Comparison of ENCODE assay signal across 5 cellular contexts in genomic region chr18:36762965-36763364, GRCh38.
DNase-seq lines count a peak whose midpoint lies in the region; ATAC-seq, FAIRE-seq and TF ChIP-seq lines count a peak whose summit lies in the region.
"Not testable (repeated sequence)": the region's sequence is repeated elsewhere in the genome, so short reads cannot be mapped to it uniquely, and the experiment has no call there.

No MANE protein-coding gene starts in this region.

- not testable (repeated sequence) for DNase-seq in pancreas

- H3K27ac ChIP-seq in pancreas = not testable (repeated sequence)

- peak; percentile 97 for FAIRE-seq in A204.1 (lab: Jason Lieb, UNC)
- FAIRE-seq in TTC549 (lab: Jason Lieb, UNC) = peak; percentile 92
- peak; percentile 98 for FAIRE-seq in colon (lab: Jason Lieb, UNC)
- FAIRE-seq in islet of Langerhans (lab: Jason Lieb, UNC) = peak; percentile 53
- peak; percentile 98 for FAIRE-seq in pancreas (lab: Jason Lieb, UNC)

- intact Hi-C loops in pancreas (cut with DNase I) = loop anchor here in 1 of 3 donors (10.0 kb wide), 1 partner anchor 78 kb away; no protein-coding TSS in a partner anchor

- H3K9me3 ChIP-seq in pancreas = not testable (repeated sequence)

- not testable (repeated sequence) for H3K27me3 ChIP-seq in pancreas

- not testable (repeated sequence) for H3K36me3 ChIP-seq in pancreas

- H3K4me1 ChIP-seq in pancreas = not testable (repeated sequence)

- not testable (repeated sequence) for H3K4me3 ChIP-seq in pancreas

- not testable (repeated sequence) for ATAC-seq in pancreas

- not testable (repeated sequence) for TF ChIP-seq CTCF in pancreas (IDR thresholded peaks at IDR 0.05)

- WGBS in pancreas, 2 donors = 90 to 93% methylated on average over 24 of the region's 26 CpGs
